Comparison of ENCODE assay signal across 8 cellular contexts in the genomic region with DNA sequence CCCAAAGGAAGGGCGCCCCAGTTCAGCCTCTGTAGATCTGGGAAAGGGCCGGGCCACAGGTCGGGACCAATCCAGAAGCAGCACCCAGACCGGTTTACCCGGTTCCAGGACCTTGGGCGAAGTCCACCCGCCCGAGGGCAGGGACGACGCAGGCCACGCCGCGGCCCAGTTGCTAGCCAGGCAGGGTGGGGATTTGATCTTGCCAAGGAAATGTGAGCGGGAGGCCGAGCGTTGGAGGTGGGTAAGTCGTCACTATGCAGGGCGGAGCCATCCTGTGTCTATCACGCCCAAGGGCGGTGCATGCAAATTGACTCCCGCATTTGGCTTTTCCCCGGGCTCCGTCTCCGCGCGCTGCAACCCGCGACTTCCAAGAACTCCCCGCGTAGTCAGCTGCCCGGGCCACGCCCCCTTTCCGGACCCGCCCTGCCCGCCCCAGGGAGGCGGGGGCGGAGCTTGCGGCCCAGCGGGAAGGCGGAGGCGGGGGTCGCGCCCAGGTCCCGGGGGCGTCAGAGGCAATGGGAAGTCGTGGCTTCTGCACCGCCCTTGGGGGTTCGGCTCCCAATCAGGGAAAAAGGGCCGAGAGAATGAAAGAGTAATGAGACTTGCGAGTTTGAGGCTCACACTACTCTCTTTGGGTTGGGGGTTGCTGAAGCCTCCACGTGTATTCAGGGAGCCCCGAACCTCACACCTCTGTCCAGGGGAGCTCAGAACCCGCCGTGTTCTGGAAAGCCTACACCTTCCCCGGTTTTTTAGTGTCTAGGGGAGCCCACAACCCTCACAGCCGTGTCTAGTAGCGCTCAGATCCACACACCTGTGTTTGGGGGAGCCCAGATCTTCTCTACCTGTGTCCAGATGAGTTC. TPM values are rescaled to one million over a fixed set of nuclear protein-coding genes. Genes with fewer than 3 reads are reported as not detected.
DNase-seq lines count a peak whose midpoint lies in the region; ATAC-seq, FAIRE-seq and TF ChIP-seq lines count a peak whose summit lies in the region.

No MANE protein-coding gene starts in this region.

- peaks cover 75% of the 10 kb centered on the region for H3K4me1 ChIP-seq in DOHH2 (ENCODE audit: control insufficient read depth, low read length)
- peaks cover 52% of the 10 kb centered on the region for H3K4me1 ChIP-seq in keratinocyte (ENCODE audit: control insufficient read depth, extremely low read depth, insufficient read depth, low read length)

- DNase-seq in NCI-H226 (peak; percentile 97), keratinocyte (ENCODE audit: low read depth, low spot score) (peak; percentile 90), OCI-M2 (lab: John Stamatoyannopoulos, UW; ENCODE audit: unreplicated experiment) (no peak)
- peak; percentile 65 for DNase-seq in activated CD4-positive, CD25-positive, alpha-beta regulatory T cell treated with anti-CD3 and anti-CD28 coated beads, Interleukin-2, amount 50 U/mL, for 16 hours (ENCODE audit: low read depth, low spot score)
- peak; percentile 76 for DNase-seq in central memory CD4-positive, alpha-beta T cell
- DNase-seq in stimulated activated CD4-positive, alpha-beta T cell treated with anti-CD3 and anti-CD28 coated beads, Interleukin-12 subunit alpha, Interleukin-12 subunit beta, amount 100 ng/mL, for 24 hours (ENCODE audit: low read depth in 2 of 2), result peak; percentile 77 to 93

- no peak for FAIRE-seq in keratinocyte (lab: Jason Lieb, UNC)

- H3K27me3 ChIP-seq in DOHH2 (ENCODE audit: control insufficient read depth, low read length) (no peaks in the 10 kb centered on the region), keratinocyte (ENCODE audit: control insufficient read depth, extremely low read depth, insufficient read depth, low read length) (no peaks in the 10 kb centered on the region)

- ATAC-seq in HG02884 (IDR thresholded peaks at IDR 0.05; ENCODE audit: unreplicated experiment), result peak; percentile 49

- H3K36me3 ChIP-seq in DOHH2 (ENCODE audit: control insufficient read depth, low read length), result no peaks in the 10 kb centered on the region
- H3K36me3 ChIP-seq in keratinocyte (ENCODE audit: control insufficient read depth in 2 of 2, extremely low read depth in 1 of 2, insufficient read depth in 2 of 2, low read length in 2 of 2), result no peaks in the 10 kb centered on the region

- peak overlapping the region; percentile 69 for H2AFZ ChIP-seq in keratinocyte (ENCODE audit: control insufficient read depth, low read length)

- dilution Hi-C loops in keratinocyte (cut with MboI; ENCODE audit: extremely low pct_ligation_motif_present, low sequenced_read_pairs), result no loop called here

- H3K4me2 ChIP-seq in DOHH2 (ENCODE audit: low read length) (peak overlapping the region; percentile 100), keratinocyte (ENCODE audit: control insufficient read depth, extremely low read depth, insufficient read depth, low read depth, low read length) (peak overlapping the region; percentile 86)

- peaks cover 47% of the 10 kb centered on the region for H3F3A ChIP-seq in DOHH2 (ENCODE audit: control insufficient read depth, insufficient read depth)

- H4K20me1 ChIP-seq in DOHH2 (ENCODE audit: control insufficient read depth, insufficient read depth, low read depth, low read length) (no peaks in the 10 kb centered on the region), keratinocyte (ENCODE audit: control insufficient read depth, extremely low read depth, insufficient read depth, low read length) (no peaks in the 10 kb centered on the region)

- H3K79me2 ChIP-seq in DOHH2 (ENCODE audit: control insufficient read depth, low read length), result no peaks in the 10 kb centered on the region
- no peaks in the 10 kb centered on the region for H3K79me2 ChIP-seq in keratinocyte (ENCODE audit: control insufficient read depth, insufficient read depth, low read length)

- TF ChIP-seq CTCF in DOHH2 (IDR thresholded peaks at IDR 0.05; ENCODE audit: low read depth, low read length, poor library complexity, severe bottlenecking), result no peak
- no peak for TF ChIP-seq CTCF in keratinocyte (optimal IDR thresholded peaks at IDR 0.05 in 1 of 3, IDR thresholded peaks at IDR 0.05 in 1 of 3, conservative IDR thresholded peaks at IDR 0.05 in 1 of 3; ENCODE audit: extremely low read depth in 1 of 3, insufficient read depth in 2 of 3, low read length in 3 of 3)

- H3K9ac ChIP-seq in keratinocyte (ENCODE audit: control insufficient read depth, extremely low read depth, insufficient read depth, low read length), result peak overlapping the region; percentile 79

- H3K27ac ChIP-seq in DOHH2 (ENCODE audit: low read depth, low read length), result peak overlapping the region; percentile 91
- peak overlapping the region; percentile 94 for H3K27ac ChIP-seq in keratinocyte (ENCODE audit: control insufficient read depth, insufficient read depth, low read length)

- peak overlapping the region; percentile 85 for H3K4me3 ChIP-seq in DOHH2 (ENCODE audit: low read length)
- peak overlapping the region in 2 of 3 experiments; percentile 52 to 56 for H3K4me3 ChIP-seq in keratinocyte (ENCODE audit: control insufficient read depth in 2 of 3, extremely low read depth in 1 of 3, insufficient read depth in 2 of 3, low read depth in 1 of 3, low read length in 3 of 3)

- no peaks in the 10 kb centered on the region for H3K9me2 ChIP-seq in DOHH2 (replicated peaks; ENCODE audit: control insufficient read depth, low read length)

- no peaks in the 10 kb centered on the region for H3K9me1 ChIP-seq in keratinocyte (ENCODE audit: control insufficient read depth, extremely low read depth, insufficient read depth, low read length)

- H3K9me3 ChIP-seq in DOHH2 (ENCODE audit: control insufficient read depth, insufficient read depth, low read length), result no peaks in the 10 kb centered on the region
- no peaks in the 10 kb centered on the region for H3K9me3 ChIP-seq in keratinocyte (ENCODE audit: control insufficient read depth, low read depth, low read length)

RNA-seq across cellular contexts. Expression of gene IER2, which starts 12.8 kb away (rescaled TPM):
- polyA plus RNA-seq in keratinocyte, result 9.9 to 38.9 TPM (median 14.4 TPM) in 3 replicates
- 21.2 TPM for polyA plus RNA-seq in keratinocyte (2011; ENCODE audit: low read depth)
- 9.0 and 19.0 TPM in 2 replicates for polyA plus RNA-seq in keratinocyte (2011; cell fraction: cytosol; rRNA removed)
- polyA plus RNA-seq in keratinocyte (2011; cell fraction: nucleus; rRNA removed), result 48.0 and 55.4 TPM in 2 replicates
- 46.3 and 109 TPM in 2 replicates for polyA plus RNA-seq in keratinocyte (2012; ENCODE audit: low replicate concordance)
- polyA minus RNA-seq in keratinocyte, result 2.8 to 14.6 TPM (median 2.9 TPM) in 3 replicates
- polyA minus RNA-seq in keratinocyte (2011; cell fraction: cytosol; rRNA and poly(A)+ RNA removed), result 14.6 TPM
- 14.2 and 16.2 TPM in 2 replicates for polyA minus RNA-seq in keratinocyte (2011; cell fraction: nucleus; rRNA and poly(A)+ RNA removed)

RNA-seq across cellular contexts. Expression of gene STX10, which starts 12.8 kb away (rescaled TPM):
- 61.3 to 77.7 TPM (median 65.2 TPM) in 3 replicates for polyA plus RNA-seq in keratinocyte
- polyA plus RNA-seq in keratinocyte (2011; ENCODE audit: low read depth), result 38.2 TPM
- 35.8 and 63.9 TPM in 2 replicates for polyA plus RNA-seq in keratinocyte (2011; cell fraction: cytosol; rRNA removed)
- 66.9 and 67.6 TPM in 2 replicates for polyA plus RNA-seq in keratinocyte (2011; cell fraction: nucleus; rRNA removed)
- 45.3 and 69.9 TPM in 2 replicates for polyA plus RNA-seq in keratinocyte (2012; ENCODE audit: low replicate concordance)
- 38.6 to 91.6 TPM (median 43.4 TPM) in 3 replicates for polyA minus RNA-seq in keratinocyte
- 59.3 TPM for polyA minus RNA-seq in keratinocyte (2011; cell fraction: cytosol; rRNA and poly(A)+ RNA removed)
- 11.0 and 11.1 TPM in 2 replicates for polyA minus RNA-seq in keratinocyte (2011; cell fraction: nucleus; rRNA and poly(A)+ RNA removed)

RNA-seq across cellular contexts. Expression of gene NACC1, which starts 44.9 kb away (rescaled TPM):
- 32.9 to 63.2 TPM (median 56.4 TPM) in 3 replicates for polyA plus RNA-seq in keratinocyte
- polyA plus RNA-seq in keratinocyte (2011; ENCODE audit: low read depth), result 7.8 TPM
- 65.8 and 136 TPM in 2 replicates for polyA plus RNA-seq in keratinocyte (2011; cell fraction: cytosol; rRNA removed)
- polyA plus RNA-seq in keratinocyte (2011; cell fraction: nucleus; rRNA removed), result 67.5 and 126 TPM in 2 replicates
- polyA plus RNA-seq in keratinocyte (2012; ENCODE audit: low replicate concordance), result 19.0 and 54.1 TPM in 2 replicates
- 57.3 to 123 TPM (median 88.9 TPM) in 3 replicates for polyA minus RNA-seq in keratinocyte
- 190 TPM for polyA minus RNA-seq in keratinocyte (2011; cell fraction: cytosol; rRNA and poly(A)+ RNA removed)
- 58.6 and 62.1 TPM in 2 replicates for polyA minus RNA-seq in keratinocyte (2011; cell fraction: nucleus; rRNA and poly(A)+ RNA removed)

RNA-seq across cellular contexts. Expression of gene TRMT1, which starts 46.4 kb away (rescaled TPM):
- 30.9 to 44.6 TPM (median 34.5 TPM) in 3 replicates for polyA plus RNA-seq in keratinocyte
- polyA plus RNA-seq in keratinocyte (2011; ENCODE audit: low read depth), result 64.5 TPM
- polyA plus RNA-seq in keratinocyte (2011; cell fraction: cytosol; rRNA removed), result 18.8 and 28.3 TPM in 2 replicates
- polyA plus RNA-seq in keratinocyte (2011; cell fraction: nucleus; rRNA removed), result 196 and 219 TPM in 2 replicates
- 32.8 and 38.3 TPM in 2 replicates for polyA plus RNA-seq in keratinocyte (2012; ENCODE audit: low replicate concordance)
- 35.2 to 56.0 TPM (median 36.5 TPM) in 3 replicates for polyA minus RNA-seq in keratinocyte
- 49.7 TPM for polyA minus RNA-seq in keratinocyte (2011; cell fraction: cytosol; rRNA and poly(A)+ RNA removed)
- polyA minus RNA-seq in keratinocyte (2011; cell fraction: nucleus; rRNA and poly(A)+ RNA removed), result 33.5 and 41.8 TPM in 2 replicates
